17 cellular contexts compared by ENCODE assay signal in genomic region chr20:30816182-30816645, GRCh38.
DNase-seq lines count a peak whose midpoint lies in the region; ATAC-seq, FAIRE-seq and TF ChIP-seq lines count a peak whose summit lies in the region.
"Had no signal": no experiment of that assay in that cellular context is flagged by ENCODE, and none has a peak within 500 bp of the region (broad histone marks: within the 10 kb centered on the region; RNA-seq: fewer than 3 reads in every experiment).

No MANE protein-coding gene starts in this region.

- H3K9me3 Mint-ChIP-seq in activated T-cell treated with anti-CD3 and anti-CD28 coated beads, Interleukin-2, amount 50 U/mL, for 72 hours = peaks cover 6 to 7% of the 10 kb centered on the region in 2 donors
- H3K9me3 Mint-ChIP-seq in activated T-cell treated with anti-CD3 and anti-CD28 coated beads, Interleukin-2, amount 50 U/mL, for 24 hours = peaks cover 15% of the 10 kb centered on the region
- peaks cover 20% of the 10 kb centered on the region for H3K9me3 Mint-ChIP-seq in activated CD4-positive, alpha-beta memory T cell treated with anti-CD3 and anti-CD28 coated beads for 36 hours
- H3K9me3 Mint-ChIP-seq: dendritic cell treated with granulocyte-macrophage colony-stimulating factor and Interleukin-4, amounts not matched to agents 40 ng/mL and 50 ng/mL, for 4 days had no signal

- intact Hi-C loops in heart right ventricle (cut with DNase I) = no loop called here
- intact Hi-C loops in activated CD4-positive, alpha-beta memory T cell treated with anti-CD3 and anti-CD28 coated beads for 36 hours (cut with micrococcal nuclease) = no loop called here

- H3K4me3 ChIP-seq in heart right ventricle = peak overlapping the region in 6 of 10 donors; percentile 14 to 48 (median 40)

- 43 to 68% methylated on average over 41 to 44 of the region's 44 CpGs for whole genome bisulfite sequencing in heart right ventricle, 2 donors

- no peak for FAIRE-seq in urothelium cell line (lab: Jason Lieb, UNC)

- no peak overlapping the region for H3K4me3 Mint-ChIP-seq in activated T-cell treated with anti-CD3 and anti-CD28 coated beads, Interleukin-2, amount 50 U/mL, for 72 hours
- no peak overlapping the region for H3K4me3 Mint-ChIP-seq in activated T-cell treated with anti-CD3 and anti-CD28 coated beads, Interleukin-2, amount 50 U/mL, for 24 hours
- H3K4me3 Mint-ChIP-seq in activated CD4-positive, alpha-beta memory T cell treated with anti-CD3 and anti-CD28 coated beads for 36 hours = no peak overlapping the region
- H3K4me3 Mint-ChIP-seq: activated naive CD4-positive, alpha-beta T cell treated with anti-CD3 and anti-CD28 coated beads, Interleukin-2, amount 10 ng/mL, durations not matched to agents 7 days and 5 days; dendritic cell treated with granulocyte-macrophage colony-stimulating factor and Interleukin-4, amounts not matched to agents 40 ng/mL and 50 ng/mL, for 4 days; stimulated activated naive CD8-positive, alpha-beta T cell treated with anti-CD3 and anti-CD28 coated beads, Interleukin-15, Interleukin-2, amounts not matched to agents 100 ng/mL and 50 ng/mL, for 24 hours had no signal

- H3K27ac Mint-ChIP-seq in activated T-cell treated with anti-CD3 and anti-CD28 coated beads, Interleukin-2, amount 50 U/mL, for 72 hours = no peak overlapping the region
- no peak overlapping the region for H3K27ac Mint-ChIP-seq in activated T-cell treated with anti-CD3 and anti-CD28 coated beads, Interleukin-2, amount 50 U/mL, for 24 hours
- H3K27ac Mint-ChIP-seq in activated CD4-positive, alpha-beta memory T cell treated with anti-CD3 and anti-CD28 coated beads for 36 hours = no peak overlapping the region
- H3K27ac Mint-ChIP-seq: activated naive CD4-positive, alpha-beta T cell treated with anti-CD3 and anti-CD28 coated beads, Interleukin-2, amount 10 ng/mL, durations not matched to agents 7 days and 5 days; dendritic cell treated with granulocyte-macrophage colony-stimulating factor and Interleukin-4, amounts not matched to agents 40 ng/mL and 50 ng/mL, for 4 days; stimulated activated naive CD8-positive, alpha-beta T cell treated with anti-CD3 and anti-CD28 coated beads, Interleukin-15, Interleukin-2, amounts not matched to agents 100 ng/mL and 50 ng/mL, for 24 hours had no signal

- peaks cover 0 to 32% (median 9%) of the 10 kb centered on the region in 11 donors for H3K9me3 ChIP-seq in heart right ventricle

- peaks cover 3 to 9% of the 10 kb centered on the region in 2 donors for H3K36me3 Mint-ChIP-seq in activated T-cell treated with anti-CD3 and anti-CD28 coated beads, Interleukin-2, amount 50 U/mL, for 72 hours (ENCODE audit: insufficient read depth in 2 of 2)
- H3K36me3 Mint-ChIP-seq in activated T-cell treated with anti-CD3 and anti-CD28 coated beads, Interleukin-2, amount 50 U/mL, for 24 hours (ENCODE audit: low read depth) = no peaks in the 10 kb centered on the region
- peaks cover 3% of the 10 kb centered on the region for H3K36me3 Mint-ChIP-seq in activated CD4-positive, alpha-beta memory T cell treated with anti-CD3 and anti-CD28 coated beads for 36 hours

- H3K27ac ChIP-seq in heart right ventricle = peak overlapping the region in 6 of 10 donors; percentile 31 to 66 (median 54)

- no peak for TF ChIP-seq CTCF in heart right ventricle (IDR thresholded peaks at IDR 0.05)

- CTCF ChIA-PET in activated CD4-positive, alpha-beta memory T cell treated with anti-CD3 and anti-CD28 coated beads for 36 hours (lab: Charles Lee) = no interaction called here

- peaks cover 0 to 3% (median 0%) of the 10 kb centered on the region in 9 donors for H3K4me1 ChIP-seq in heart right ventricle

- H3K27me3 ChIP-seq in heart right ventricle = peaks cover 0 to 51% (median 30%) of the 10 kb centered on the region in 7 donors

- H3K27me3 Mint-ChIP-seq in activated T-cell treated with anti-CD3 and anti-CD28 coated beads, Interleukin-2, amount 50 U/mL, for 72 hours (ENCODE audit: low read depth) = peaks cover 7% of the 10 kb centered on the region
- H3K27me3 Mint-ChIP-seq in activated T-cell treated with anti-CD3 and anti-CD28 coated beads, Interleukin-2, amount 50 U/mL, for 24 hours = no peaks in the 10 kb centered on the region
- H3K27me3 Mint-ChIP-seq in activated CD4-positive, alpha-beta memory T cell treated with anti-CD3 and anti-CD28 coated beads for 36 hours = peaks cover 4% of the 10 kb centered on the region

- no peaks in the 10 kb centered on the region for H3K4me1 Mint-ChIP-seq in activated T-cell treated with anti-CD3 and anti-CD28 coated beads, Interleukin-2, amount 50 U/mL, for 72 hours (ENCODE audit: low read depth)
- H3K4me1 Mint-ChIP-seq in activated T-cell treated with anti-CD3 and anti-CD28 coated beads, Interleukin-2, amount 50 U/mL, for 24 hours (ENCODE audit: low read depth) = no peaks in the 10 kb centered on the region
- H3K4me1 Mint-ChIP-seq in activated CD4-positive, alpha-beta memory T cell treated with anti-CD3 and anti-CD28 coated beads for 36 hours (ENCODE audit: low read depth) = no peaks in the 10 kb centered on the region
- H3K4me1 Mint-ChIP-seq: activated naive CD4-positive, alpha-beta T cell treated with anti-CD3 and anti-CD28 coated beads, Interleukin-2, amount 10 ng/mL, durations not matched to agents 7 days and 5 days had no signal

- ATAC-seq in activated T-cell treated with anti-CD3 and anti-CD28 coated beads, Interleukin-2, amount 50 U/mL, for 72 hours (replicated peaks in 1 of 2) = peak; percentile 36 to 48
- ATAC-seq in heart right ventricle = peak in 6 of 8 donors; percentile 42 to 91 (median 62)

- DNase-seq in activated T-cell treated with anti-CD3 and anti-CD28 coated beads, Interleukin-2, amount 50 U/mL, for 72 hours = peak in 1 of 2 donors; percentile 7
- DNase-seq in activated T-cell treated with anti-CD3 and anti-CD28 coated beads, Interleukin-2, amount 50 U/mL, for 24 hours = no peak
- DNase-seq in SK-N-DZ (ENCODE audit: low spot score) (peak; percentile 68), heart right ventricle (peak in 1 of 2 donors; percentile 52), urothelium cell line (ENCODE audit: low spot score) (peak; percentile 35), NOMO-1 treated with DMSO at 0.1 percent for 48 hours (lab: John Stamatoyannopoulos, UW; ENCODE audit: unreplicated experiment) (no peak)
- no peak for DNase-seq in activated CD4-positive, alpha-beta memory T cell treated with anti-CD3 and anti-CD28 coated beads for 36 hours
- no peak for DNase-seq in stimulated activated CD4-positive, alpha-beta T cell treated with anti-CD3 and anti-CD28 coated beads, Interleukin-2, amount 100 ng/mL, for 48 hours
- DNase-seq: activated CD4-positive, alpha-beta T cell treated with anti-CD3 and anti-CD28 coated beads for 48 hours; activated naive CD4-positive, alpha-beta T cell treated with anti-CD3 and anti-CD28 coated beads, Interleukin-2, amount 10 ng/mL, durations not matched to agents 7 days and 5 days; GDM1; GOT3; IMR-90; NCI-H2029 treated with DMSO at 0.1 percent for 48 hours; occipital lobe had no signal

- H3K36me3 ChIP-seq in heart right ventricle = no peaks in the 10 kb centered on the region

- POLR2A ChIA-PET in activated CD4-positive, alpha-beta memory T cell treated with anti-CD3 and anti-CD28 coated beads for 36 hours (lab: Charles Lee) = no interaction called here

Comparison
In these comparisons a context has a peak if more than half of its experiments do, and no peak if none do; other contexts are left out.
1. DNase-seq: peak in SK-N-DZ (single experiment) and urothelium cell line (single experiment); none in activated T-cell treated with anti-CD3 and anti-CD28 coated beads, Interleukin-2, amount 50 U/mL, for 24 hours (single experiment), NOMO-1 treated with DMSO at 0.1 percent for 48 hours (single experiment), activated CD4-positive, alpha-beta memory T cell treated with anti-CD3 and anti-CD28 coated beads for 36 hours (single experiment) and stimulated activated CD4-positive, alpha-beta T cell treated with anti-CD3 and anti-CD28 coated beads, Interleukin-2, amount 100 ng/mL, for 48 hours (0 of 2).